ENCODE assay signal across 11 cellular contexts in the genomic region with DNA sequence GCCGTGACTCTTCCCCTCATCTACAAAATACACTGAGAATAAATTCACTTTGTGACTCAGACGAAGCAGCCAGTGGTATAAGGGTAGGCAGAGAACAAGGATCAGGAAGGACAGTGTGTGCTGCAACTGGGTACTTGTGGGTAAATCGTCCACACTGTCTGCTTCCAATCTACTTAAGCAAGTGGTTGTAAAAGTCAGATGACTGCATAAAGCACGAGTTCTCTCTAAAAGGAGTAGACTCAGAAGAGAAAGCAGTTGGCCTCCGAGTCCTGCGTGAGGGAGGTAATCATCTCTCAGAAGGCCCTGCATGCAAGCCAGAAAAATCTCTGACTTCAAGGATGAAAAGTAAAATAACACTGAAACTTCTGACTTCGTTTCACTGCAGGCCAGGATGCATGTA. TPM values are rescaled to one million over a fixed set of nuclear protein-coding genes. Genes with fewer than 3 reads are reported as not detected.
DNase-seq lines count a peak whose midpoint lies in the region; ATAC-seq and TF ChIP-seq lines count a peak whose summit lies in the region.
"Had no signal": no experiment of that assay in that cellular context is flagged by ENCODE, and none has a peak within 500 bp of the region (broad histone marks: within the 10 kb centered on the region; RNA-seq: fewer than 3 reads in every experiment).

No MANE protein-coding gene starts in this region.

- H3K9ac ChIP-seq in adipocyte (ENCODE audit: low read length) = peak overlapping the region; percentile 60

- H3K9me3 ChIP-seq in adipocyte (ENCODE audit: control insufficient read depth, low read length) = no peaks in the 10 kb centered on the region
- no peaks in the 10 kb centered on the region for H3K9me3 ChIP-seq in right atrium auricular region
- H3K9me3 ChIP-seq in prostate gland = no peaks in the 10 kb centered on the region

- TF ChIP-seq CTCF in right atrium auricular region (IDR thresholded peaks at IDR 0.05) = no peak
- no peak for TF ChIP-seq CTCF in prostate gland (IDR thresholded peaks at IDR 0.05)

- H3K36me3 ChIP-seq in adipocyte (ENCODE audit: control insufficient read depth, insufficient read depth, low read length, severe bottlenecking) (peaks cover 11% of the 10 kb centered on the region), right atrium auricular region (peaks cover 18% of the 10 kb centered on the region), prostate gland (no peaks in the 10 kb centered on the region)

- intact Hi-C loops in prostate gland (cut with DNase I) = loop anchor here (5.0 kb wide), 1 partner anchor 42 kb away; a partner anchor contains a TSS

- TF ChIP-seq POLR2A in prostate gland (IDR thresholded peaks at IDR 0.05) = no peak

- DNase-seq in AG08395 (ENCODE audit: low spot score) (peak; percentile 36), adipocyte (ENCODE audit: low read depth) (no peak), right atrium auricular region (ENCODE audit: low spot score) (no peak), prostate gland (ENCODE audit: low spot score) (peak; percentile 20), NCI-H510A treated with DMSO at 0.1 percent for 48 hours (lab: John Stamatoyannopoulos, UW) (no peak)
- DNase-seq: naive thymus-derived CD4-positive, alpha-beta T cell; NCI-H1092 had no signal

- ATAC-seq in HG03442 (IDR thresholded peaks at IDR 0.05; ENCODE audit: unreplicated experiment) (no peak), GM21737 (IDR thresholded peaks at IDR 0.05; ENCODE audit: unreplicated experiment) (no peak), GM21529 (IDR thresholded peaks at IDR 0.05; ENCODE audit: unreplicated experiment) (no peak)
- ATAC-seq: naive thymus-derived CD4-positive, alpha-beta T cell had no signal

- H3K27ac ChIP-seq in right atrium auricular region = peak overlapping the region; percentile 15 to 28
- H3K27ac ChIP-seq in prostate gland = peak overlapping the region; percentile 15 to 28
- H3K27ac ChIP-seq: HL-60 had no signal

- H3K4me3 ChIP-seq in adipocyte (ENCODE audit: low read length) (peak overlapping the region; percentile 19), right atrium auricular region (no peak overlapping the region), prostate gland (no peak overlapping the region)

- 42% methylated on average over 7 of the region's 7 CpGs for WGBS in prostate gland

- H3K27me3 ChIP-seq in adipocyte (replicated peaks; ENCODE audit: control insufficient read depth, insufficient read depth, low read length) (no peaks in the 10 kb centered on the region), right atrium auricular region (no peaks in the 10 kb centered on the region), prostate gland (replicated peaks; ENCODE audit: insufficient read depth) (no peaks in the 10 kb centered on the region)

- H3K4me1 ChIP-seq in adipocyte (ENCODE audit: control insufficient read depth, insufficient read depth, low read length) (peaks cover 21% of the 10 kb centered on the region), right atrium auricular region (peaks cover 0 to 7% of the 10 kb centered on the region in 2 donors), prostate gland (replicated peaks) (no peaks in the 10 kb centered on the region)

RNA-seq across cellular contexts. Expression of a gene that starts 43.1 kb away (rescaled TPM):
- total RNA-seq in right atrium auricular region (10 to 100 TPM; 13.9 to 16.7 TPM), prostate gland (10 to 100 TPM; 35.2 to 46.0 TPM)

Comparison
In these comparisons a context has a peak if more than half of its experiments do, and no peak if none do; other contexts are left out.
1. DNase-seq: peak in AG08395 (single experiment) and prostate gland (single experiment); none in adipocyte (single experiment), right atrium auricular region (single experiment) and NCI-H510A treated with DMSO at 0.1 percent for 48 hours (single experiment).